In genomic region chr3:65408531-65409181, GRCh38 we compare ENCODE assay signal across 15 cellular contexts.
"Had no signal": no experiment of that assay in that cellular context is flagged by ENCODE, and none has a peak within 500 bp of the region (broad histone marks: within the 10 kb centered on the region; RNA-seq: fewer than 3 reads in every experiment).

No MANE protein-coding gene starts in this region.

- H3K27me3 ChIP-seq: body of pancreas, esophagus muscularis mucosa, upper lobe of left lung had no signal

- H3K36me3 ChIP-seq: esophagus muscularis mucosa, upper lobe of left lung had no signal

- H3K36me3 Mint-ChIP-seq: activated naive CD4-positive, alpha-beta T cell treated with anti-CD3 and anti-CD28 coated beads, Interleukin-2, amount 50 U/mL, for 72 hours; natural killer cell treated with Interleukin-12 subunit alpha and Interleukin-12 subunit beta and Interleukin-15 and Interleukin-18, amount 100 ng/mL, for 72 hours; stimulated activated effector memory CD8-positive, alpha-beta T cell treated with anti-CD3 and anti-CD28 coated beads, Interleukin-12 subunit alpha, Interleukin-12 subunit beta, amount 100 ng/mL, for 72 hours had no signal

- DNase-seq: activated CD4-positive, alpha-beta T cell treated with anti-CD3 and anti-CD28 coated beads, Interleukin-2, amount 10 ng/mL, durations not matched to agents 7 days and 5 days; activated CD4-positive, CD25-positive, alpha-beta regulatory T cell; activated effector memory CD4-positive, alpha-beta T cell treated with anti-CD3 and anti-CD28 coated beads, Interleukin-2, amount 50 U/mL, for 16 hours; amniotic stem cell; body of pancreas; endodermal cell; mucosa of descending colon; SHP77 treated with DMSO at 0.1 percent for 48 hours; upper lobe of left lung had no signal

- H3K9me3 ChIP-seq: body of pancreas, esophagus muscularis mucosa, mucosa of descending colon, upper lobe of left lung had no signal

- H3K4me1 ChIP-seq: body of pancreas had no signal

- H3K27ac ChIP-seq: body of pancreas had no signal

- H3K27ac Mint-ChIP-seq: activated CD4-positive, alpha-beta T cell treated with anti-CD3 and anti-CD28 coated beads, Interleukin-2, amount 10 ng/mL, durations not matched to agents 7 days and 5 days; activated naive CD4-positive, alpha-beta T cell treated with anti-CD3 and anti-CD28 coated beads, Interleukin-2, amount 50 U/mL, for 72 hours; endodermal cell; natural killer cell treated with Interleukin-12 subunit alpha and Interleukin-12 subunit beta and Interleukin-15 and Interleukin-18, amount 100 ng/mL, for 72 hours; stimulated activated effector memory CD8-positive, alpha-beta T cell treated with anti-CD3 and anti-CD28 coated beads, Interleukin-12 subunit alpha, Interleukin-12 subunit beta, amount 100 ng/mL, for 72 hours; T-helper 1 cell treated with Interleukin-12 subunit alpha and Interleukin-12 subunit beta and Interleukin-4 antibody, amounts not matched to agents 30 μg/mL and 1 μg/mL, for 36 hours had no signal

- H3K27me3 Mint-ChIP-seq: activated CD4-positive, alpha-beta T cell treated with anti-CD3 and anti-CD28 coated beads, Interleukin-2, amount 10 ng/mL, durations not matched to agents 7 days and 5 days; natural killer cell treated with Interleukin-12 subunit alpha and Interleukin-12 subunit beta and Interleukin-15 and Interleukin-18, amount 100 ng/mL, for 72 hours had no signal

- H3K4me1 Mint-ChIP-seq: activated CD4-positive, alpha-beta T cell treated with anti-CD3 and anti-CD28 coated beads, Interleukin-2, amount 10 ng/mL, durations not matched to agents 7 days and 5 days; stimulated activated effector memory CD8-positive, alpha-beta T cell treated with anti-CD3 and anti-CD28 coated beads, Interleukin-12 subunit alpha, Interleukin-12 subunit beta, amount 100 ng/mL, for 72 hours had no signal

- H3K4me3 Mint-ChIP-seq: activated CD4-positive, alpha-beta T cell treated with anti-CD3 and anti-CD28 coated beads, Interleukin-2, amount 10 ng/mL, durations not matched to agents 7 days and 5 days; endodermal cell; natural killer cell treated with Interleukin-12 subunit alpha and Interleukin-12 subunit beta and Interleukin-15 and Interleukin-18, amount 100 ng/mL, for 72 hours; stimulated activated effector memory CD8-positive, alpha-beta T cell treated with anti-CD3 and anti-CD28 coated beads, Interleukin-12 subunit alpha, Interleukin-12 subunit beta, amount 100 ng/mL, for 72 hours; T-helper 1 cell treated with Interleukin-12 subunit alpha and Interleukin-12 subunit beta and Interleukin-4 antibody, amounts not matched to agents 30 μg/mL and 1 μg/mL, for 36 hours had no signal

- H3K4me3 ChIP-seq: body of pancreas, esophagus muscularis mucosa, mucosa of descending colon, skin epidermis, upper lobe of left lung had no signal

- H3K9me3 Mint-ChIP-seq: activated CD4-positive, alpha-beta T cell treated with anti-CD3 and anti-CD28 coated beads, Interleukin-2, amount 10 ng/mL, durations not matched to agents 7 days and 5 days; endodermal cell; T-helper 1 cell treated with Interleukin-12 subunit alpha and Interleukin-12 subunit beta and Interleukin-4 antibody, amounts not matched to agents 30 μg/mL and 1 μg/mL, for 36 hours had no signal
